12 cellular contexts compared by ENCODE assay signal in genomic region chr4:16896871-16897270, GRCh38. TPM values are rescaled to one million over a fixed set of nuclear protein-coding genes. Genes with fewer than 3 reads are reported as not detected.
DNase-seq lines count a peak whose midpoint lies in the region; ATAC-seq and TF ChIP-seq lines count a peak whose summit lies in the region.
"Had no signal": no experiment of that assay in that cellular context is flagged by ENCODE, and none has a peak within 500 bp of the region (broad histone marks: within the 10 kb centered on the region; RNA-seq: fewer than 3 reads in every experiment).

No MANE protein-coding gene starts in this region.

- peak overlapping the region; percentile 89 for H3K4me3 ChIP-seq in HUES64 (ENCODE audit: low read length)
- H3K4me3 ChIP-seq in ectodermal cell (ENCODE audit: insufficient read depth, low read depth, low read length) = peak overlapping the region; percentile 67
- H3K4me3 ChIP-seq in mesodermal cell (ENCODE audit: extremely low read depth, insufficient read depth, low read length, poor library complexity, severe bottlenecking) = peak overlapping the region; percentile 72
- H3K4me3 ChIP-seq in tibial artery = peak overlapping the region; percentile 47 to 50

- H3K36me3 ChIP-seq in HUES64 (ENCODE audit: insufficient read depth, low read length) (no peaks in the 10 kb centered on the region), ectodermal cell (ENCODE audit: control insufficient read depth, insufficient read depth, low read length) (no peaks in the 10 kb centered on the region), mesodermal cell (ENCODE audit: control insufficient read depth, insufficient read depth, low read length) (peaks cover 8% of the 10 kb centered on the region), tibial artery (no peaks in the 10 kb centered on the region)

- H3K9me3 ChIP-seq in HUES64 (ENCODE audit: insufficient read depth, low read depth, low read length) = no peaks in the 10 kb centered on the region
- no peaks in the 10 kb centered on the region for H3K9me3 ChIP-seq in ectodermal cell (ENCODE audit: control insufficient read depth, low read length)
- H3K9me3 ChIP-seq in mesodermal cell (ENCODE audit: control insufficient read depth, low read length) = no peaks in the 10 kb centered on the region
- no peaks in the 10 kb centered on the region for H3K9me3 ChIP-seq in tibial artery

- TF ChIP-seq CTCF in tibial artery (IDR thresholded peaks at IDR 0.05) = no peak

- 0% methylated on average over 3 of the region's 3 CpGs for WGBS in HUES64
- 2 to 3% methylated on average over 2 to 3 of the region's 3 CpGs for WGBS in ectodermal cell, 2 experiments
- 0% methylated on average over 1 to 2 of the region's 3 CpGs for WGBS in mesodermal cell (ENCODE audit: insufficient coverage in 2 of 2), 2 experiments

- DNase-seq in tibial artery = no peak
- no peak for DNase-seq in OCI-M2 (lab: John Stamatoyannopoulos, UW; ENCODE audit: unreplicated experiment)
- DNase-seq in NCI-H1436 treated with DMSO at 0.1 percent for 48 hours (lab: John Stamatoyannopoulos, UW) = no peak
- DNase-seq: activated T-cell treated with anti-CD3 and anti-CD28 coated beads for 4 hours, NCI-H2107, T-cell had no signal

- peak overlapping the region; percentile 27; the same call in 1 of the 2 replicates for H3K9ac ChIP-seq in HUES64 (ENCODE audit: low read depth, low read length)

- ATAC-seq in GM21529 (IDR thresholded peaks at IDR 0.05; ENCODE audit: unreplicated experiment) = no peak
- ATAC-seq: esophagus mucosa, T-cell had no signal

- H3K27ac ChIP-seq in HUES64 (ENCODE audit: low read depth, low read length) (peak overlapping the region; percentile 68; the same call in 1 of the 2 replicates), ectodermal cell (ENCODE audit: insufficient read depth, low read depth, low read length, poor library complexity, severe bottlenecking) (no peak overlapping the region), mesodermal cell (ENCODE audit: low read depth, low read length, severe bottlenecking) (peak overlapping the region; percentile 78), tibial artery (peak overlapping the region in 1 of 2 donors; percentile 44)
- H3K27ac ChIP-seq: HL-60 had no signal

- H3K27me3 ChIP-seq in HUES64 (ENCODE audit: insufficient read depth, low read length) = no peaks in the 10 kb centered on the region
- no peaks in the 10 kb centered on the region for H3K27me3 ChIP-seq in ectodermal cell (ENCODE audit: control insufficient read depth, insufficient read depth, low read length, poor library complexity, severe bottlenecking)
- no peaks in the 10 kb centered on the region for H3K27me3 ChIP-seq in tibial artery

- intact Hi-C loops in tibial artery (cut with DNase I; ENCODE audit: low total_unique reads) = no loop called here

- H3K4me1 ChIP-seq in HUES64 (ENCODE audit: insufficient read depth, low read length) (peaks cover 73% of the 10 kb centered on the region), ectodermal cell (ENCODE audit: control insufficient read depth, insufficient read depth, low read length) (peaks cover 47% of the 10 kb centered on the region), mesodermal cell (ENCODE audit: control insufficient read depth, insufficient read depth, low read length, poor library complexity, severe bottlenecking) (peaks cover 33% of the 10 kb centered on the region), tibial artery (peaks cover 0 to 8% (median 3%) of the 10 kb centered on the region in 4 donors)

RNA-seq across cellular contexts. Expression of gene LDB2, which starts 1.6 kb away (rescaled TPM):
- 43.8 TPM for polyA plus RNA-seq in HUES64 (2013, experiment 1 of 2)
- 57.0 TPM for polyA plus RNA-seq in HUES64 (2013, experiment 2 of 2)
- 32.1 TPM for polyA plus RNA-seq in ectodermal cell (2013, experiment 1 of 4)
- polyA plus RNA-seq in ectodermal cell (2013, experiment 2 of 4) = 24.9 TPM
- 33.0 TPM for polyA plus RNA-seq in ectodermal cell (2013, experiment 3 of 4)
- 28.7 TPM for polyA plus RNA-seq in ectodermal cell (2013, experiment 4 of 4)
- polyA plus RNA-seq in mesodermal cell (2013, experiment 1 of 2) = 147 TPM
- 133 TPM for polyA plus RNA-seq in mesodermal cell (2013, experiment 2 of 2)
